1 cellular context compared by ENCODE assay signal in genomic region chr19:2543463-2544442, GRCh38.
A peak's percentile ranks its signal among the peaks of the same experiment; 100 is the strongest.
TF ChIP-seq lines count a peak whose summit lies in the region.

No MANE protein-coding gene starts in this region.

TF ChIP-seq in IMR-90, 13 proteins besides CTCF, POLR2A, EP300 and RAD21 (continued from another document):
- no peak for TF ChIP-seq USF2 (IDR thresholded peaks at IDR 0.05; ENCODE audit: low read depth, low read length)
- no peak for TF ChIP-seq CHD1 (IDR thresholded peaks at IDR 0.05; ENCODE audit: low read depth, low read length)
- peak; percentile 94 for TF ChIP-seq BHLHE40 (IDR thresholded peaks at IDR 0.05; ENCODE audit: low read depth, low read length)
- peak; percentile 12 for TF ChIP-seq RCOR1 (IDR thresholded peaks at IDR 0.05; ENCODE audit: insufficient replicate concordance, low read length)
- peak; percentile 53; the same call in 1 of the 2 replicates for TF ChIP-seq MXI1 (IDR thresholded peaks at IDR 0.05; ENCODE audit: borderline replicate concordance, low read depth, low read length)
- no peak for TF ChIP-seq CEBPB (IDR thresholded peaks at IDR 0.05; ENCODE audit: low read depth, low read length)
- TF ChIP-seq FOS (IDR thresholded peaks at IDR 0.05; ENCODE audit: low read depth, low read length), result peak; percentile 95
